In genomic region chr1:6634278-6635052, GRCh38 we compare ENCODE assay signal across 1 cellular context.
TF ChIP-seq lines count a peak whose summit lies in the region.

No MANE protein-coding gene starts in this region.

TF ChIP-seq in GM23338, 12 proteins besides CTCF, POLR2A, EP300 and RAD21 (continued from another document):
- TF ChIP-seq ZNF462 (CRISPR knock-in tag; IDR thresholded peaks at IDR 0.05) (no peak), ZNF114 (CRISPR knock-in tag; IDR thresholded peaks at IDR 0.05) (no peak)
- TF ChIP-seq, protein P1, sequence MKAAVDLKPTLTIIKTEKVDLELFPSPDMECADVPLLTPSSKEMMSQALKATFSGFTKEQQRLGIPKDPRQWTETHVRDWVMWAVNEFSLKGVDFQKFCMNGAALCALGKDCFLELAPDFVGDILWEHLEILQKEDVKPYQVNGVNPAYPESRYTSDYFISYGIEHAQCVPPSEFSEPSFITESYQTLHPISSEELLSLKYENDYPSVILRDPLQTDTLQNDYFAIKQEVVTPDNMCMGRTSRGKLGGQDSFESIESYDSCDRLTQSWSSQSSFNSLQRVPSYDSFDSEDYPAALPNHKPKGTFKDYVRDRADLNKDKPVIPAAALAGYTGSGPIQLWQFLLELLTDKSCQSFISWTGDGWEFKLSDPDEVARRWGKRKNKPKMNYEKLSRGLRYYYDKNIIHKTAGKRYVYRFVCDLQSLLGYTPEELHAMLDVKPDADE (IDR thresholded peaks at IDR 0.05), result no peak
